13 cellular contexts compared by ENCODE assay signal in genomic region chr19:49758292-49758691, GRCh38. TPM values are rescaled to one million over a fixed set of nuclear protein-coding genes. Genes with fewer than 3 reads are reported as not detected.
A peak's percentile ranks its signal among the peaks of the same experiment; 100 is the strongest.
DNase-seq lines count a peak whose midpoint lies in the region; ATAC-seq, FAIRE-seq and TF ChIP-seq lines count a peak whose summit lies in the region.
"Had no signal": no experiment of that assay in that cellular context is flagged by ENCODE, and none has a peak within 500 bp of the region (broad histone marks: within the 10 kb centered on the region; RNA-seq: fewer than 3 reads in every experiment).

No MANE protein-coding gene starts in this region.

- no peaks in the 10 kb centered on the region for H4K20me1 ChIP-seq in HepG2 (ENCODE audit: insufficient read depth, low read length)

- H3K9me3 ChIP-seq in HepG2 (ENCODE audit: low read length) (peaks cover 5% of the 10 kb centered on the region), right lobe of liver (no peaks in the 10 kb centered on the region), adrenal gland (replicated peaks in 1 of 3) (no peaks in the 10 kb centered on the region)
- H3K9me3 ChIP-seq: colonic mucosa had no signal

- no peaks in the 10 kb centered on the region for H3K36me3 ChIP-seq in HepG2 (replicated peaks in 1 of 2; ENCODE audit: control insufficient read depth in 1 of 2, insufficient read depth in 2 of 2, low read length in 2 of 2)
- H3K36me3 ChIP-seq in right lobe of liver, result no peaks in the 10 kb centered on the region
- H3K36me3 ChIP-seq in adrenal gland (replicated peaks in 1 of 2), result no peaks in the 10 kb centered on the region
- H3K36me3 ChIP-seq: colonic mucosa had no signal

- no peaks in the 10 kb centered on the region for H3K79me2 ChIP-seq in HepG2 (ENCODE audit: insufficient read depth, low read length)

- DNase-seq in HepG2 (ENCODE audit: low spot score) (no peak), right lobe of liver (no peak), adrenal gland (peak in 4 of 7 donors; percentile 45 to 69 (median 58)), iris pigment epithelial cell (ENCODE audit: low read depth) (peak; percentile 72), GM10248 (ENCODE audit: extremely low spot score) (no peak), NCI-H1092 treated with DMSO at 0.1 percent for 48 hours (lab: John Stamatoyannopoulos, UW) (no peak)
- DNase-seq: colonic mucosa, NCI-H1436 had no signal

- CTCF ChIA-PET in HepG2 (lab: Yijun Ruan, JAX; ENCODE audit: low intra/inter-chr PET ratio, low total read pairs), result no interaction called here
- CTCF ChIA-PET in GM10248 (lab: Yijun Ruan, JAX), result interaction anchor here (1.7 kb wide), 1 partner anchor 23 kb away, joined by 5 read pairs; no protein-coding TSS in a partner anchor

- peak overlapping the region; percentile 36; the same call in 1 of the 2 replicates for H3K4me2 ChIP-seq in HepG2 (ENCODE audit: low read depth, low read length)

- no peak for TF ChIP-seq RAD21 in HepG2 (CRISPR knock-in tag; IDR thresholded peaks at IDR 0.05)

- in situ Hi-C loops in HepG2 (cut with HindIII; ENCODE audit: extremely low pct_ligation_motif_present, low pct_unique_long_range_greater_than_20kb), result no loop called here

- peaks cover 21% of the 10 kb centered on the region for H3K4me1 ChIP-seq in HepG2 (ENCODE audit: insufficient read depth, low read length)
- H3K4me1 ChIP-seq in right lobe of liver, result no peaks in the 10 kb centered on the region
- peaks cover 7 to 8% of the 10 kb centered on the region in 2 donors for H3K4me1 ChIP-seq in adrenal gland (replicated peaks in 1 of 2)
- H3K4me1 ChIP-seq: colonic mucosa had no signal

- intact Hi-C loops in HepG2 (cut with micrococcal nuclease; ENCODE audit: unreplicated experiment), result no loop called here
- intact Hi-C loops in right lobe of liver (cut with DNase I), result no loop called here
- intact Hi-C loops in adrenal gland (cut with DNase I), result loop anchor here in 1 of 2 donors (10.0 kb wide), 1 partner anchor 47 kb away; no protein-coding TSS in a partner anchor

- no TSS peak for BruUV-seq in HepG2 (replicated peaks; lab: Mats Ljungman, UMichigan)

- H2AFZ ChIP-seq in HepG2 (ENCODE audit: low read length), result no peak overlapping the region

- no peak for FAIRE-seq in HepG2 (lab: Jason Lieb, UNC)
- FAIRE-seq: G401.6, TTC549 had no signal

- no peak for TF ChIP-seq EP300 in HepG2 (IDR thresholded peaks at IDR 0.05; ENCODE audit: low read depth in 2 of 2, low read length in 2 of 2)
- TF ChIP-seq EP300 in HepG2 (CRISPR knock-in tag; IDR thresholded peaks at IDR 0.05; ENCODE audit: borderline replicate concordance), result no peak

- no peak overlapping the region for H3K27ac ChIP-seq in HepG2 (ENCODE audit: extremely low read length, insufficient read depth, low read length)
- no peak overlapping the region for H3K27ac ChIP-seq in right lobe of liver
- H3K27ac ChIP-seq in adrenal gland, result peak overlapping the region in 2 of 5 donors; percentile 36 to 45
- H3K27ac ChIP-seq: colonic mucosa had no signal

- H3K27me3 ChIP-seq in HepG2 (ENCODE audit: control insufficient read depth in 1 of 2, insufficient read depth in 2 of 2, low read length in 2 of 2) (peaks cover 0 to 7% of the 10 kb centered on the region in 2 experiments; a peak in 1 of 5 replicates), right lobe of liver (no peaks in the 10 kb centered on the region), adrenal gland (no peaks in the 10 kb centered on the region)
- H3K27me3 ChIP-seq: colonic mucosa had no signal

- peak; percentile 59; the same call in 2 of the 3 replicates for ATAC-seq in HepG2
- ATAC-seq in right lobe of liver, result no peak
- ATAC-seq in GM19455 (IDR thresholded peaks at IDR 0.05; ENCODE audit: unreplicated experiment), result no peak
- ATAC-seq in HG02884 (IDR thresholded peaks at IDR 0.05; ENCODE audit: unreplicated experiment), result no peak

- no peak for TF ChIP-seq POLR2A in HepG2 (IDR thresholded peaks at IDR 0.05; ENCODE audit: insufficient read depth in 1 of 2, low read depth in 2 of 2, low read length in 2 of 2)
- no peak for TF ChIP-seq POLR2A in right lobe of liver (IDR thresholded peaks at IDR 0.05)
- no peak for TF ChIP-seq POLR2A in adrenal gland (IDR thresholded peaks at IDR 0.05)

- TF ChIP-seq CTCF in HepG2 (CRISPR knock-in tag; IDR thresholded peaks at IDR 0.05) (no peak), right lobe of liver (IDR thresholded peaks at IDR 0.05) (no peak), adrenal gland (IDR thresholded peaks at IDR 0.05) (no peak), GM10248 (IDR thresholded peaks at IDR 0.05; ENCODE audit: control extremely low read depth, extremely low read depth, low read depth, missing control alignments) (no peak)

- POLR2A ChIA-PET in HepG2 (lab: Yijun Ruan, JAX) (interaction anchor here (1.0 kb wide), 1 partner anchor 92 kb away, joined by 3 read pairs; the partner anchor contains the start of gene PTOV1), GM10248 (lab: Yijun Ruan, JAX) (no interaction called here)

- H3K4me3 ChIP-seq in HepG2 (replicated peaks in 1 of 3; ENCODE audit: insufficient read depth in 1 of 3, low read depth in 2 of 3, low read length in 3 of 3) (no peak overlapping the region; a peak in 1 of 6 replicates), right lobe of liver (no peak overlapping the region), adrenal gland (no peak overlapping the region)
- H3K4me3 ChIP-seq: colonic mucosa had no signal

- 0% methylated on average over 4 of the region's 7 CpGs for WGBS in HepG2 (ENCODE audit: low lambda C conversion rate)
- 39% methylated on average over 6 of the region's 7 CpGs for WGBS in right lobe of liver (ENCODE audit: insufficient coverage, low coverage, low lambda C conversion rate, missing lambda C conversion rate)
- 12 to 35% (median 23%) methylated on average over 6 to 7 of the region's 7 CpGs for WGBS in adrenal gland, 4 donors

- no peak overlapping the region for H3K9ac ChIP-seq in HepG2 (ENCODE audit: insufficient read depth, low read depth, low read length)

RNA-seq across cellular contexts. Expression of gene TSKS, which starts 4.8 kb away (rescaled TPM):
- total RNA-seq in HepG2 (2016; rRNA removed; fragmentation: Illumina TruSeq; extraction: Trizol) (not detected in 2 replicates), right lobe of liver (not detected), adrenal gland (under 1 TPM in 4 of 8 donors, not detected in 4; 0.14 to 0.47 (median 0.35) TPM)
- not detected in 2 replicates for total RNA-seq in HepG2 (2016; cell fraction: cytosol; rRNA removed; fragmentation: Illumina TruSeq; extraction: Trizol; ENCODE audit: low read depth)
- total RNA-seq in HepG2 (2016; cell fraction: insoluble cytoplasmic fraction; rRNA removed; fragmentation: Illumina TruSeq; extraction: Trizol), result not detected in 2 replicates
- total RNA-seq in HepG2 (2016; cell fraction: membrane; rRNA removed; fragmentation: Illumina TruSeq; extraction: Trizol), result not detected in 2 replicates
- not detected in 2 replicates for total RNA-seq in HepG2 (2016; cell fraction: nucleus; rRNA removed; fragmentation: Illumina TruSeq; extraction: Trizol)
- polyA plus RNA-seq in HepG2 (2011; rRNA removed) (0.03 and 0.21 TPM in 2 replicates), adrenal gland (1 to 10 TPM in 1 of 3 donors, under 1 TPM in 1, not detected in 1; 0.94 to 1.7 TPM)
- polyA plus RNA-seq in HepG2 (2011; cell fraction: cytosol; rRNA removed), result 0.04 and 0.09 TPM in 2 replicates
- 0.40 and 0.47 TPM in 2 replicates for polyA plus RNA-seq in HepG2 (2011; cell fraction: nucleus; rRNA removed)
- polyA plus RNA-seq in HepG2 (2012), result 0.16 TPM in 1 of 2 replicates, not detected in the other
- not detected in 2 replicates for polyA plus RNA-seq in HepG2 (2016; cell fraction: cytosol; fragmentation: Illumina TruSeq; extraction: Trizol; ENCODE audit: low read depth)
- not detected in 2 replicates for polyA plus RNA-seq in HepG2 (2016; cell fraction: insoluble cytoplasmic fraction; fragmentation: Illumina TruSeq; extraction: Trizol; ENCODE audit: low read depth)
- not detected in 2 replicates for polyA plus RNA-seq in HepG2 (2016; cell fraction: membrane; fragmentation: Illumina TruSeq; extraction: Trizol; ENCODE audit: low read depth)
- polyA plus RNA-seq in HepG2 (2016; cell fraction: nucleus; fragmentation: Illumina TruSeq; extraction: Trizol; ENCODE audit: insufficient read depth, low read depth), result not detected in 2 replicates
- polyA minus RNA-seq in HepG2 (2011; rRNA and poly(A)+ RNA removed; ENCODE audit: low replicate concordance), result 0.12 TPM in 1 of 2 replicates, not detected in the other
- not detected in 2 replicates for polyA minus RNA-seq in HepG2 (2011; cell fraction: cytosol; rRNA and poly(A)+ RNA removed)
- polyA minus RNA-seq in HepG2 (2011; cell fraction: nucleus; rRNA and poly(A)+ RNA removed), result not detected in 2 replicates
- total RNA-seq: A673, colonic mucosa had no signal

RNA-seq across cellular contexts. Expression of gene AP2A1, which starts 8.5 kb away (rescaled TPM):
- total RNA-seq in HepG2 (2016; rRNA removed; fragmentation: Illumina TruSeq; extraction: Trizol) (21.8 and 22.7 TPM in 2 replicates), right lobe of liver (100 to 1,000 TPM in 1 of 6 experiments, 10 to 100 TPM in 5; 38.7 to 103 (median 49.8) TPM), adrenal gland (100 to 1,000 TPM; 199 to 455 (median 265) TPM)
- total RNA-seq in HepG2 (2016; cell fraction: cytosol; rRNA removed; fragmentation: Illumina TruSeq; extraction: Trizol; ENCODE audit: low read depth), result 9.5 and 10.1 TPM in 2 replicates
- total RNA-seq in HepG2 (2016; cell fraction: insoluble cytoplasmic fraction; rRNA removed; fragmentation: Illumina TruSeq; extraction: Trizol), result 19.1 and 23.8 TPM in 2 replicates
- 19.2 and 20.5 TPM in 2 replicates for total RNA-seq in HepG2 (2016; cell fraction: membrane; rRNA removed; fragmentation: Illumina TruSeq; extraction: Trizol)
- total RNA-seq in HepG2 (2016; cell fraction: nucleus; rRNA removed; fragmentation: Illumina TruSeq; extraction: Trizol), result 16.2 and 20.1 TPM in 2 replicates
- polyA plus RNA-seq in HepG2 (2011; rRNA removed) (39.7 and 49.9 TPM in 2 replicates), adrenal gland (100 to 1,000 TPM in 1 of 3 donors, 10 to 100 TPM in 2; 71.5 to 131 (median 90.3) TPM)
- polyA plus RNA-seq in HepG2 (2011; cell fraction: cytosol; rRNA removed), result 30.4 and 48.4 TPM in 2 replicates
- 84.4 and 99.0 TPM in 2 replicates for polyA plus RNA-seq in HepG2 (2011; cell fraction: nucleus; rRNA removed)
- 35.2 and 42.3 TPM in 2 replicates for polyA plus RNA-seq in HepG2 (2012)
- 6.6 and 7.7 TPM in 2 replicates for polyA plus RNA-seq in HepG2 (2016; cell fraction: cytosol; fragmentation: Illumina TruSeq; extraction: Trizol; ENCODE audit: low read depth)
- 24.6 and 33.0 TPM in 2 replicates for polyA plus RNA-seq in HepG2 (2016; cell fraction: insoluble cytoplasmic fraction; fragmentation: Illumina TruSeq; extraction: Trizol; ENCODE audit: low read depth)
- polyA plus RNA-seq in HepG2 (2016; cell fraction: membrane; fragmentation: Illumina TruSeq; extraction: Trizol; ENCODE audit: low read depth), result 13.4 and 16.8 TPM in 2 replicates
- 38.5 and 39.3 TPM in 2 replicates for polyA plus RNA-seq in HepG2 (2016; cell fraction: nucleus; fragmentation: Illumina TruSeq; extraction: Trizol; ENCODE audit: insufficient read depth, low read depth)
- polyA minus RNA-seq in HepG2 (2011; rRNA and poly(A)+ RNA removed; ENCODE audit: low replicate concordance), result 97.4 and 189 TPM in 2 replicates
- polyA minus RNA-seq in HepG2 (2011; cell fraction: cytosol; rRNA and poly(A)+ RNA removed), result 53.7 and 56.5 TPM in 2 replicates
- polyA minus RNA-seq in HepG2 (2011; cell fraction: nucleus; rRNA and poly(A)+ RNA removed), result 24.7 and 29.2 TPM in 2 replicates

RNA-seq across cellular contexts. Expression of gene FUZ, which starts 54.8 kb away (rescaled TPM):
- total RNA-seq in HepG2 (2016; rRNA removed; fragmentation: Illumina TruSeq; extraction: Trizol) (not detected in 2 replicates), right lobe of liver (10 to 100 TPM in 1 of 6 experiments, 1 to 10 TPM in 5; 3.7 to 10.7 (median 6.3) TPM), adrenal gland (10 to 100 TPM; 22.0 to 72.5 (median 45.7) TPM)
- 0.44 TPM in 1 of 2 replicates, not detected in the other for total RNA-seq in HepG2 (2016; cell fraction: cytosol; rRNA removed; fragmentation: Illumina TruSeq; extraction: Trizol; ENCODE audit: low read depth)
- not detected in 2 replicates for total RNA-seq in HepG2 (2016; cell fraction: insoluble cytoplasmic fraction; rRNA removed; fragmentation: Illumina TruSeq; extraction: Trizol)
- total RNA-seq in HepG2 (2016; cell fraction: membrane; rRNA removed; fragmentation: Illumina TruSeq; extraction: Trizol), result 0.31 TPM in 1 of 2 replicates, not detected in the other
- not detected in 2 replicates for total RNA-seq in HepG2 (2016; cell fraction: nucleus; rRNA removed; fragmentation: Illumina TruSeq; extraction: Trizol)
- polyA plus RNA-seq in HepG2 (2011; rRNA removed) (0.07 and 0.08 TPM in 2 replicates), adrenal gland (10 to 100 TPM in 2 of 3 donors, 1 to 10 TPM in 1; 7.6 to 62.0 (median 47.7) TPM)
- 0.08 and 0.14 TPM in 2 replicates for polyA plus RNA-seq in HepG2 (2011; cell fraction: cytosol; rRNA removed)
- polyA plus RNA-seq in HepG2 (2011; cell fraction: nucleus; rRNA removed), result 0.32 and 0.38 TPM in 2 replicates
- polyA plus RNA-seq in HepG2 (2012), result 0.21 and 0.63 TPM in 2 replicates
- 0.26 TPM in 1 of 2 replicates, not detected in the other for polyA plus RNA-seq in HepG2 (2016; cell fraction: cytosol; fragmentation: Illumina TruSeq; extraction: Trizol; ENCODE audit: low read depth)
- not detected in 2 replicates for polyA plus RNA-seq in HepG2 (2016; cell fraction: insoluble cytoplasmic fraction; fragmentation: Illumina TruSeq; extraction: Trizol; ENCODE audit: low read depth)
- polyA plus RNA-seq in HepG2 (2016; cell fraction: membrane; fragmentation: Illumina TruSeq; extraction: Trizol; ENCODE audit: low read depth), result 0.22 TPM in 1 of 2 replicates, not detected in the other
- polyA plus RNA-seq in HepG2 (2016; cell fraction: nucleus; fragmentation: Illumina TruSeq; extraction: Trizol; ENCODE audit: insufficient read depth, low read depth), result not detected in 2 replicates
- not detected in 2 replicates for polyA minus RNA-seq in HepG2 (2011; rRNA and poly(A)+ RNA removed; ENCODE audit: low replicate concordance)
- not detected in 2 replicates for polyA minus RNA-seq in HepG2 (2011; cell fraction: cytosol; rRNA and poly(A)+ RNA removed)
- not detected in 2 replicates for polyA minus RNA-seq in HepG2 (2011; cell fraction: nucleus; rRNA and poly(A)+ RNA removed)

RNA-seq across cellular contexts. Expression of gene MED25, which starts 59.8 kb away (rescaled TPM):
- total RNA-seq in HepG2 (2016; rRNA removed; fragmentation: Illumina TruSeq; extraction: Trizol) (11.1 and 11.3 TPM in 2 replicates), right lobe of liver (10 to 100 TPM in 5 of 6 experiments, 1 to 10 TPM in 1; 9.9 to 16.3 (median 11.8) TPM), adrenal gland (100 to 1,000 TPM in 5 of 8 donors, 10 to 100 TPM in 3; 78.3 to 211 (median 107) TPM)
- total RNA-seq in HepG2 (2016; cell fraction: cytosol; rRNA removed; fragmentation: Illumina TruSeq; extraction: Trizol; ENCODE audit: low read depth), result 3.0 and 3.1 TPM in 2 replicates
- 10.4 and 11.0 TPM in 2 replicates for total RNA-seq in HepG2 (2016; cell fraction: insoluble cytoplasmic fraction; rRNA removed; fragmentation: Illumina TruSeq; extraction: Trizol)
- 6.7 and 8.6 TPM in 2 replicates for total RNA-seq in HepG2 (2016; cell fraction: membrane; rRNA removed; fragmentation: Illumina TruSeq; extraction: Trizol)
- total RNA-seq in HepG2 (2016; cell fraction: nucleus; rRNA removed; fragmentation: Illumina TruSeq; extraction: Trizol), result 18.0 and 18.4 TPM in 2 replicates
- polyA plus RNA-seq in HepG2 (2011; rRNA removed) (13.3 and 15.1 TPM in 2 replicates), adrenal gland (100 to 1,000 TPM in 2 of 3 donors, 10 to 100 TPM in 1; 71.2 to 457 (median 299) TPM)
- 5.3 and 5.7 TPM in 2 replicates for polyA plus RNA-seq in HepG2 (2011; cell fraction: cytosol; rRNA removed)
- 48.1 and 61.9 TPM in 2 replicates for polyA plus RNA-seq in HepG2 (2011; cell fraction: nucleus; rRNA removed)
- polyA plus RNA-seq in HepG2 (2012), result 17.3 and 20.9 TPM in 2 replicates
- polyA plus RNA-seq in HepG2 (2016; cell fraction: cytosol; fragmentation: Illumina TruSeq; extraction: Trizol; ENCODE audit: low read depth), result 5.1 and 5.2 TPM in 2 replicates
- 16.3 and 22.3 TPM in 2 replicates for polyA plus RNA-seq in HepG2 (2016; cell fraction: insoluble cytoplasmic fraction; fragmentation: Illumina TruSeq; extraction: Trizol; ENCODE audit: low read depth)
- 7.9 and 9.9 TPM in 2 replicates for polyA plus RNA-seq in HepG2 (2016; cell fraction: membrane; fragmentation: Illumina TruSeq; extraction: Trizol; ENCODE audit: low read depth)
- polyA plus RNA-seq in HepG2 (2016; cell fraction: nucleus; fragmentation: Illumina TruSeq; extraction: Trizol; ENCODE audit: insufficient read depth, low read depth), result 46.3 and 50.3 TPM in 2 replicates
- 31.2 and 56.4 TPM in 2 replicates for polyA minus RNA-seq in HepG2 (2011; rRNA and poly(A)+ RNA removed; ENCODE audit: low replicate concordance)
- polyA minus RNA-seq in HepG2 (2011; cell fraction: cytosol; rRNA and poly(A)+ RNA removed), result 9.1 and 11.4 TPM in 2 replicates
- polyA minus RNA-seq in HepG2 (2011; cell fraction: nucleus; rRNA and poly(A)+ RNA removed), result 21.9 and 22.9 TPM in 2 replicates

Comparison
In these comparisons a context has a peak if more than half of its experiments do, and no peak if none do; other contexts are left out.
1. DNase-seq: peak in adrenal gland (4 of 7) and iris pigment epithelial cell (single experiment); none in HepG2 (single experiment), right lobe of liver (0 of 3), GM10248 (single experiment) and NCI-H1092 treated with DMSO at 0.1 percent for 48 hours (single experiment).